ENCODE assay signal across 22 cellular contexts in genomic region chr15:46921906-46922305, GRCh38.
"Had no signal": no experiment of that assay in that cellular context is flagged by ENCODE, and none has a peak within 500 bp of the region (broad histone marks: within the 10 kb centered on the region; RNA-seq: fewer than 3 reads in every experiment).

No MANE protein-coding gene starts in this region.

- DNase-seq: activated CD4-positive, alpha-beta T cell treated with anti-CD3 and anti-CD28 coated beads for 36 hours; activated CD4-positive, alpha-beta T cell treated with anti-CD3 and anti-CD28 coated beads, Interleukin-2, amount 10 ng/mL, durations not matched to agents 7 days and 5 days; activated CD4-positive, alpha-beta T cell treated with anti-CD3 and anti-CD28 coated beads, Interleukin-2, amount 50 U/mL, for 48 hours; activated CD8-positive, alpha-beta T cell treated with anti-CD3 and anti-CD28 coated beads, Interleukin-2, amount 10 ng/mL, durations not matched to agents 7 days and 5 days; activated gamma-delta T cell; activated naive CD4-positive, alpha-beta T cell treated with Interleukin-2 at 50 U/mL for 16 hours; activated naive CD8-positive, alpha-beta T cell treated with anti-CD3 and anti-CD28 coated beads, Interleukin-2, amount 10 ng/mL, durations not matched to agents 7 days and 5 days; activated T-cell treated with anti-CD3 and anti-CD28 coated beads, Interleukin-2, amount 50 U/mL, for 24 hours; amygdala; IMR-90; NCI-H1092; NCI-H1436 treated with DMSO at 0.1 percent for 48 hours; NCI-H1694 treated with DMSO at 0.1 percent for 48 hours; NCI-H2029; NCI-H345; NCI-H526; NCI-H748 treated with DMSO at 0.1 percent for 48 hours; SIG-M5 had no signal

- ATAC-seq: activated CD4-positive, alpha-beta T cell treated with anti-CD3 and anti-CD28 coated beads for 36 hours; activated CD4-positive, CD25-positive, alpha-beta regulatory T cell treated with anti-CD3 and anti-CD28 coated beads, Interleukin-2, amount 50 U/mL, for 24 hours; activated CD8-positive, alpha-beta T cell treated with anti-CD3 and anti-CD28 coated beads, Interleukin-2, amount 10 ng/mL, durations not matched to agents 7 days and 5 days; K562; Panc1; WTC11 had no signal
